In the genomic region with DNA sequence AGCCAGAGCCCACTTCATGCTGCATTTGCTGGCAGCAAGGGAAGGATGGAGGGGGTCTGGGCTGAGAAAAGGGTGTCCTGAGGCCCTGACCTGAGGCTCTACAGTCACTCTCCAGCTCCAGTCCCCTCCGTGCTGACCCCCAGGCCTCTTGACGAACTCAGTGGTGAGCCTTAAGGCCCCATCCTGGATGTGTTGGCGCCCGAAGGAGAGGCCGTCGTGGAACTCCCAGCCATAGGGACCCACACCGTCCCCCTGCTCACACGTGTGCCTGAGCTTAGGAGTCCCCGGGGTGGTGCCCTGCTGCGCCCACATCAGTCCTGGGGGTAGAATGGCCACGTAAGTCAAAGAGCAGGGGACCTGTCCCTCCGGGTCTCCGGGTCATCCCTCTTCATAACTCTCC, we compare ENCODE assay signal across 8 cellular contexts. TPM values are rescaled to one million over a fixed set of nuclear protein-coding genes. Genes with fewer than 3 reads are reported as not detected.
DNase-seq lines count a peak whose midpoint lies in the region; ATAC-seq and TF ChIP-seq lines count a peak whose summit lies in the region.

No MANE protein-coding gene starts in this region.

- no peak for TF ChIP-seq EP300 in ovary (IDR thresholded peaks at IDR 0.05)

- no peak for TF ChIP-seq POLR2A in ovary (IDR thresholded peaks at IDR 0.05)

- peak; percentile 4; the same call in 1 of the 2 replicates for ATAC-seq in PC-3
- ATAC-seq in esophagus mucosa: peak; percentile 32
- no peak for ATAC-seq in HG03571 (IDR thresholded peaks at IDR 0.05; ENCODE audit: unreplicated experiment)

- H3K27me3 ChIP-seq in PC-3 (ENCODE audit: low read length) (no peaks in the 10 kb centered on the region), ovary (no peaks in the 10 kb centered on the region)

- peaks cover 10% of the 10 kb centered on the region; the same call in 1 of the 2 replicates for H3K4me1 ChIP-seq in PC-3 (ENCODE audit: insufficient read depth, low read length)
- H3K4me1 ChIP-seq in ovary (ENCODE audit: insufficient read depth): peaks cover 6% of the 10 kb centered on the region

- peak overlapping the region; percentile 95 for H2AFZ ChIP-seq in PC-3 (ENCODE audit: low read length)

- H3K4me3 ChIP-seq in GM08714 (ENCODE audit: low read length) (peak overlapping the region; percentile 68), PC-3 (ENCODE audit: low read length) (peak overlapping the region; percentile 94), ovary (peak overlapping the region; percentile 97)

- H3K4me2 ChIP-seq in PC-3 (ENCODE audit: low read length): peak overlapping the region; percentile 100

- POLR2A ChIA-PET in PC-3 (lab: Charles Lee; ENCODE audit: unreplicated experiment): no interaction called here

- DNase-seq in PC-3 (no peak), ovary (no peak), glomerular visceral epithelial cell (ENCODE audit: extremely low spot score) (no peak)
- DNase-seq in effector CD8-positive, alpha-beta T cell (lab: John Stamatoyannopoulos, UW): no peak
- DNase-seq in stimulated activated CD4-positive, alpha-beta T cell treated with anti-CD3 and anti-CD28 coated beads, Interleukin-1b, Interleukin-23, amount 100 ng/mL, for 48 hours: no peak

- H3K79me2 ChIP-seq in PC-3 (ENCODE audit: low read length): peaks cover 35% of the 10 kb centered on the region

- BruUV-seq in PC-3 (replicated peaks; lab: Mats Ljungman, UMichigan): TSS peak; percentile 25

- peaks cover 5% of the 10 kb centered on the region; the same call in 1 of the 2 replicates for H3K36me3 ChIP-seq in PC-3 (ENCODE audit: low read depth, low read length)
- no peaks in the 10 kb centered on the region for H3K36me3 ChIP-seq in ovary

- H3K9ac ChIP-seq in PC-3 (ENCODE audit: low read length): peak overlapping the region; percentile 88

- no peak for TF ChIP-seq CTCF in PC-3 (conservative IDR thresholded peaks at IDR 0.05; ENCODE audit: low read depth, low read length)
- no peak for TF ChIP-seq CTCF in ovary (IDR thresholded peaks at IDR 0.05)

- no peak overlapping the region for H3K27ac ChIP-seq in PC-3 (ENCODE audit: low read length)
- peak overlapping the region in 1 of 2 donors; percentile 53 for H3K27ac ChIP-seq in ovary

- no peaks in the 10 kb centered on the region for H3F3A ChIP-seq in PC-3 (ENCODE audit: low read length, unreplicated experiment)

- H3K9me3 ChIP-seq in PC-3 (ENCODE audit: low read length) (no peaks in the 10 kb centered on the region), ovary (no peaks in the 10 kb centered on the region)

- H3K9me2 ChIP-seq in PC-3 (replicated peaks; ENCODE audit: low read length): no peaks in the 10 kb centered on the region

- intact Hi-C loops in PC-3 (cut with micrococcal nuclease) (no loop called here), ovary (cut with DNase I) (no loop called here)

- 0 to 3% (median 2%) methylated on average over 11 to 13 of the region's 13 CpGs for whole genome bisulfite sequencing in ovary, 3 donors

- CTCF ChIA-PET in PC-3 (lab: Charles Lee): no interaction called here

- H4K20me1 ChIP-seq in PC-3 (ENCODE audit: low read length): no peaks in the 10 kb centered on the region

RNA-seq across cellular contexts. Expression of a gene that starts 0.8 kb away (rescaled TPM):
- total RNA-seq in PC-3 (2014; rRNA removed) (60.6 and 70.1 TPM in 2 replicates), esophagus mucosa (22.6 TPM), ovary (10 to 100 TPM; 26.3 to 38.6 (median 36.0) TPM)
- 10 to 100 TPM; 20.4 to 24.6 TPM for polyA plus RNA-seq in ovary

RNA-seq across cellular contexts. Expression of a gene that starts 6.2 kb away (rescaled TPM):
- total RNA-seq in PC-3 (2014; rRNA removed) (57.5 and 64.4 TPM in 2 replicates), esophagus mucosa (30.6 TPM), ovary (10 to 100 TPM; 61.9 to 93.8 (median 73.3) TPM)
- polyA plus RNA-seq in ovary: 100 to 1,000 TPM in 1 of 2 donors, 10 to 100 TPM in 1; 52.4 to 114 TPM

RNA-seq across cellular contexts. Expression of a gene that starts 8.1 kb away (rescaled TPM):
- 86.9 and 102 TPM in 2 replicates for total RNA-seq in PC-3 (2014; rRNA removed)
- total RNA-seq in esophagus mucosa: 87.5 TPM
- total RNA-seq in ovary: 100 to 1,000 TPM in 1 of 7 donors, 10 to 100 TPM in 6; 21.9 to 105 (median 85.1) TPM
- 10 to 100 TPM; 13.1 to 60.1 TPM for polyA plus RNA-seq in ovary

RNA-seq across cellular contexts. Expression of a gene that starts 9.5 kb away (rescaled TPM):
- total RNA-seq in PC-3 (2014; rRNA removed) (26.2 and 34.6 TPM in 2 replicates), esophagus mucosa (22.6 TPM), ovary (10 to 100 TPM in 6 of 7 donors, 1 to 10 TPM in 1; 9.4 to 60.9 (median 49.6) TPM)
- polyA plus RNA-seq in ovary: 10 to 100 TPM; 45.1 to 48.6 TPM

RNA-seq across cellular contexts. Expression of a gene that starts 18.4 kb away (rescaled TPM):
- total RNA-seq in PC-3 (2014; rRNA removed) (14.7 and 21.1 TPM in 2 replicates), esophagus mucosa (4.6 TPM), ovary (10 to 100 TPM; 13.1 to 31.1 (median 23.4) TPM)
- polyA plus RNA-seq in ovary: 1 to 10 TPM; 3.7 to 8.7 TPM
